8 cellular contexts compared by ENCODE assay signal in genomic region chr6:108559097-108559883, GRCh38. TPM values are rescaled to one million over a fixed set of nuclear protein-coding genes. Genes with fewer than 3 reads are reported as not detected.
DNase-seq lines count a peak whose midpoint lies in the region; ATAC-seq and TF ChIP-seq lines count a peak whose summit lies in the region.

No MANE protein-coding gene starts in this region.

- peaks cover 2% of the 10 kb centered on the region; the same call in 1 of the 2 replicates for H3K36me3 ChIP-seq in Caco-2 (ENCODE audit: control insufficient read depth, insufficient read depth, low read length)
- no peaks in the 10 kb centered on the region for H3K36me3 ChIP-seq in KMS-11 (ENCODE audit: insufficient read depth)

- peak overlapping the region; percentile 94 for H3K9ac ChIP-seq in KMS-11

- H3K4me1 Mint-ChIP-seq in Caco-2 (ENCODE audit: low read depth, unreplicated experiment) (peaks cover 32% of the 10 kb centered on the region), natural killer cell (peaks cover 25 to 33% of the 10 kb centered on the region in 2 donors)
- H3K4me1 Mint-ChIP-seq in activated T-helper 2 cell treated with anti-CD3 and anti-CD28 coated beads, Interferon-gamma antibody, Interleukin-2, Interleukin-4, amounts not matched to agents 10 μg/mL and 5 μg/mL and 100 μg/mL, durations not matched to agents 14 hours and 24 hours and 36 hours (ENCODE audit: low read depth): peaks cover 21% of the 10 kb centered on the region

- H3K27ac Mint-ChIP-seq in Caco-2 (ENCODE audit: unreplicated experiment) (peak overlapping the region; percentile 94), natural killer cell (peak overlapping the region; percentile 97 to 98)
- H3K27ac Mint-ChIP-seq in activated T-helper 2 cell treated with anti-CD3 and anti-CD28 coated beads, Interferon-gamma antibody, Interleukin-2, Interleukin-4, amounts not matched to agents 10 μg/mL and 5 μg/mL and 100 μg/mL, durations not matched to agents 14 hours and 24 hours and 36 hours: peak overlapping the region; percentile 93

- peak overlapping the region; percentile 77 for H3K4me3 ChIP-seq in Caco-2 (ENCODE audit: low read depth, low read length)
- H3K4me3 ChIP-seq in KMS-11 (IDR thresholded peaks at IDR 0.05; ENCODE audit: insufficient read depth, low read depth, low read length): no peak overlapping the region
- peak overlapping the region; percentile 90 for H3K4me3 ChIP-seq in fibroblast of mammary gland (ENCODE audit: control insufficient read depth, low read depth, low read length)

- POLR2A ChIA-PET in Caco-2 (lab: Charles Lee): no interaction called here

- no peaks in the 10 kb centered on the region for H3K27me3 ChIP-seq in Caco-2 (replicated peaks; ENCODE audit: control insufficient read depth, insufficient read depth, low read length)
- no peaks in the 10 kb centered on the region for H3K27me3 ChIP-seq in KMS-11 (ENCODE audit: insufficient read depth, low read depth)

- no peaks in the 10 kb centered on the region for H3K27me3 Mint-ChIP-seq in Caco-2 (ENCODE audit: insufficient read depth, unreplicated experiment)
- peaks cover 40% of the 10 kb centered on the region for H3K27me3 Mint-ChIP-seq in activated T-helper 2 cell treated with anti-CD3 and anti-CD28 coated beads, Interferon-gamma antibody, Interleukin-2, Interleukin-4, amounts not matched to agents 10 μg/mL and 5 μg/mL and 100 μg/mL, durations not matched to agents 14 hours and 24 hours and 36 hours (ENCODE audit: low read depth)
- no peaks in the 10 kb centered on the region for H3K27me3 Mint-ChIP-seq in natural killer cell (ENCODE audit: low read depth in 2 of 2)

- H4K20me1 ChIP-seq in KMS-11 (ENCODE audit: insufficient read depth): no peaks in the 10 kb centered on the region

- H3K4me3 Mint-ChIP-seq in Caco-2 (ENCODE audit: unreplicated experiment) (peak overlapping the region; percentile 95), natural killer cell (peak overlapping the region; percentile 96)
- H3K4me3 Mint-ChIP-seq in activated T-helper 2 cell treated with anti-CD3 and anti-CD28 coated beads, Interferon-gamma antibody, Interleukin-2, Interleukin-4, amounts not matched to agents 10 μg/mL and 5 μg/mL and 100 μg/mL, durations not matched to agents 14 hours and 24 hours and 36 hours (ENCODE audit: low read depth): peak overlapping the region; percentile 87

- peak overlapping the region; percentile 20; the same call in 1 of the 2 replicates for H2AFZ ChIP-seq in KMS-11 (ENCODE audit: low read depth)

- H3K4me2 ChIP-seq in KMS-11: peak overlapping the region; percentile 47

- peak; percentile 80 to 86 for DNase-seq in Caco-2
- DNase-seq in RPMI8226: peak; percentile 86
- peak; percentile 80 for DNase-seq in activated T-helper 2 cell treated with anti-CD3 and anti-CD28 coated beads, Interferon-gamma antibody, Interleukin-2, Interleukin-4, amounts not matched to agents 10 μg/mL and 5 μg/mL and 100 μg/mL, durations not matched to agents 14 hours and 24 hours and 36 hours (ENCODE audit: low spot score)
- DNase-seq in fibroblast of mammary gland (ENCODE audit: low read depth): peak; percentile 73
- peak; percentile 84 for DNase-seq in natural killer cell
- peak; percentile 84 to 93 (median 87) for DNase-seq in stimulated activated naive CD4-positive, alpha-beta T cell (lab: John Stamatoyannopoulos, UW)

- ATAC-seq in GM21423 (IDR thresholded peaks at IDR 0.05; ENCODE audit: unreplicated experiment) (peak; percentile 43), natural killer cell (peak; percentile 45 to 74 (median 58))

- peak overlapping the region; percentile 75 for H3K27ac ChIP-seq in KMS-11

- intact Hi-C loops in Caco-2 (cut with micrococcal nuclease; ENCODE audit: unreplicated experiment): loop anchor here (2.0 to 5.0 kb wide), 3 partner anchors 278 to 536 kb away; partner anchors contain the start of genes CEP57L1 and SESN1
- intact Hi-C loops in activated T-helper 2 cell treated with anti-CD3 and anti-CD28 coated beads, Interferon-gamma antibody, Interleukin-2, Interleukin-4, amounts not matched to agents 10 μg/mL and 5 μg/mL and 100 μg/mL, durations not matched to agents 14 hours and 24 hours and 36 hours (cut with micrococcal nuclease): loop anchor here (2.0 to 5.0 kb wide), 7 partner anchors 178 to 1132 kb away; partner anchors contain the start of genes AK9, ARMC2, CD164 and FIG4
- intact Hi-C loops in natural killer cell (cut with micrococcal nuclease): loop anchor here (2.0 to 5.0 kb wide), 7 partner anchors 278 to 824 kb away; partner anchors contain the start of genes CD164, CEP57L1, SCML4 and SESN1

- H3K79me2 ChIP-seq in KMS-11 (ENCODE audit: insufficient read depth, low read depth): peaks cover 29% of the 10 kb centered on the region

- H3K9me3 ChIP-seq in Caco-2: no peaks in the 10 kb centered on the region

- no peak for TF ChIP-seq CTCF in Caco-2 (IDR thresholded peaks at IDR 0.05; ENCODE audit: insufficient read depth in 1 of 2, low read depth in 1 of 2, low read length in 1 of 2, severe bottlenecking in 1 of 2, unreplicated experiment in 1 of 2)
- no peak for TF ChIP-seq CTCF in KMS-11 (conservative IDR thresholded peaks at IDR 0.05; ENCODE audit: low read depth, low read length)
- no peak for TF ChIP-seq CTCF in fibroblast of mammary gland (conservative IDR thresholded peaks at IDR 0.05; ENCODE audit: control insufficient read depth, insufficient read depth, low read depth, low read length)
- no peak for TF ChIP-seq CTCF in natural killer cell (IDR thresholded peaks at IDR 0.05)

- H3K9me3 Mint-ChIP-seq in Caco-2 (ENCODE audit: unreplicated experiment) (no peaks in the 10 kb centered on the region), natural killer cell (no peaks in the 10 kb centered on the region)
- no peaks in the 10 kb centered on the region for H3K9me3 Mint-ChIP-seq in activated T-helper 2 cell treated with anti-CD3 and anti-CD28 coated beads, Interferon-gamma antibody, Interleukin-2, Interleukin-4, amounts not matched to agents 10 μg/mL and 5 μg/mL and 100 μg/mL, durations not matched to agents 14 hours and 24 hours and 36 hours

- CTCF ChIA-PET in Caco-2 (lab: Charles Lee): interaction anchor here (0.6 to 2.5 kb wide), 4 partner anchors 17 to 429 kb away, joined by 3 to 14 read pairs (median 6); no protein-coding TSS in a partner anchor

- peaks cover 19% of the 10 kb centered on the region for H3K4me1 ChIP-seq in Caco-2
- peaks cover 7% of the 10 kb centered on the region for H3K4me1 ChIP-seq in KMS-11 (ENCODE audit: low read depth, poor library complexity, severe bottlenecking)

- BruUV-seq in Caco-2 (replicated peaks; lab: Mats Ljungman, UMichigan): no TSS peak

- H3K36me3 Mint-ChIP-seq in Caco-2 (ENCODE audit: insufficient read depth, unreplicated experiment): peaks cover 37% of the 10 kb centered on the region
- peaks cover 15% of the 10 kb centered on the region for H3K36me3 Mint-ChIP-seq in activated T-helper 2 cell treated with anti-CD3 and anti-CD28 coated beads, Interferon-gamma antibody, Interleukin-2, Interleukin-4, amounts not matched to agents 10 μg/mL and 5 μg/mL and 100 μg/mL, durations not matched to agents 14 hours and 24 hours and 36 hours (ENCODE audit: low read depth)
- no peaks in the 10 kb centered on the region for H3K36me3 Mint-ChIP-seq in natural killer cell

RNA-seq across cellular contexts. Expression of gene FOXO3, which starts 1.4 kb away (rescaled TPM):
- total RNA-seq in Caco-2 (2022) (34.3 and 34.5 TPM in 2 replicates), natural killer cell (10 to 100 TPM; 43.1 to 70.4 (median 51.3) TPM)
- 4.7 and 5.8 TPM in 2 replicates for total RNA-seq in activated T-helper 2 cell treated with anti-CD3 and anti-CD28 coated beads, Interferon-gamma antibody, Interleukin-2, Interleukin-4, amounts not matched to agents 10 μg/mL and 5 μg/mL and 100 μg/mL, durations not matched to agents 14 hours and 24 hours and 36 hours
